ENCODE assay signal across 7 cellular contexts in genomic region chr14:34540181-34541059, GRCh38. TPM values are rescaled to one million over a fixed set of nuclear protein-coding genes. Genes with fewer than 3 reads are reported as not detected.
A peak's percentile ranks its signal among the peaks of the same experiment; 100 is the strongest.
DNase-seq lines count a peak whose midpoint lies in the region; ATAC-seq and TF ChIP-seq lines count a peak whose summit lies in the region.
"Not testable (repeated sequence)": the region's sequence is repeated elsewhere in the genome, so short reads cannot be mapped to it uniquely, and the experiment has no call there.

No MANE protein-coding gene starts in this region.

- H3K9me3 Mint-ChIP-seq in activated T-cell treated with anti-CD3 and anti-CD28 coated beads, Interleukin-2, amount 50 U/mL, for 24 hours; central memory CD8-positive, alpha-beta T cell; glutamatergic neuron (ENCODE audit: unreplicated experiment): not testable (repeated sequence)

- peak overlapping the region; percentile 80; the same call in 1 of the 2 replicates for H3K4me3 ChIP-seq in GM08714 (ENCODE audit: low read length)
- H3K4me3 ChIP-seq in OCI-LY3 (ENCODE audit: low read length), result peak overlapping the region; percentile 98
- peak overlapping the region; percentile 92 for H3K4me3 ChIP-seq in mononuclear cell (ENCODE audit: low read length)
- peak overlapping the region; percentile 74 to 98 (median 96) for H3K4me3 ChIP-seq in gastrocnemius medialis

- peak overlapping the region; percentile 100 for H3K4me3 Mint-ChIP-seq in activated T-cell treated with anti-CD3 and anti-CD28 coated beads, Interleukin-2, amount 50 U/mL, for 24 hours
- peak overlapping the region; percentile 96 for H3K4me3 Mint-ChIP-seq in central memory CD8-positive, alpha-beta T cell
- peak overlapping the region; percentile 100 for H3K4me3 Mint-ChIP-seq in glutamatergic neuron (ENCODE audit: unreplicated experiment)

- ATAC-seq in central memory CD8-positive, alpha-beta T cell (replicated peaks; ENCODE audit: extremely low read depth, poor library complexity, severe bottlenecking); gastrocnemius medialis: not testable (repeated sequence)

- H2AFZ ChIP-seq in OCI-LY3 (ENCODE audit: low read depth, low read length), result not testable (repeated sequence)

- peak overlapping the region; percentile 67 for H3K4me2 ChIP-seq in OCI-LY3 (ENCODE audit: low read length)

- H4K20me1 ChIP-seq in OCI-LY3 (ENCODE audit: insufficient read depth, low read length), result not testable (repeated sequence)

- peak overlapping the region; percentile 41 for H3K9ac ChIP-seq in OCI-LY3 (ENCODE audit: low read length)

- H3K9me3 ChIP-seq in OCI-LY3 (ENCODE audit: insufficient read depth, low read length); mononuclear cell (ENCODE audit: low read depth, low read length); gastrocnemius medialis: not testable (repeated sequence)

- H3K4me1 Mint-ChIP-seq in activated T-cell treated with anti-CD3 and anti-CD28 coated beads, Interleukin-2, amount 50 U/mL, for 24 hours (ENCODE audit: low read depth), result peaks cover 33% of the 10 kb centered on the region
- peaks cover 19% of the 10 kb centered on the region for H3K4me1 Mint-ChIP-seq in central memory CD8-positive, alpha-beta T cell
- not testable (repeated sequence) for H3K4me1 Mint-ChIP-seq in glutamatergic neuron (ENCODE audit: low read depth, unreplicated experiment)

- not testable (repeated sequence) for H3K27me3 Mint-ChIP-seq in activated T-cell treated with anti-CD3 and anti-CD28 coated beads, Interleukin-2, amount 50 U/mL, for 24 hours; central memory CD8-positive, alpha-beta T cell; glutamatergic neuron (ENCODE audit: unreplicated experiment)

- not testable (repeated sequence) for H3K4me1 ChIP-seq in OCI-LY3 (ENCODE audit: low read length)
- peaks cover 31% of the 10 kb centered on the region for H3K4me1 ChIP-seq in mononuclear cell (ENCODE audit: insufficient read depth, low read length)
- peaks cover 18 to 19% of the 10 kb centered on the region in 2 donors for H3K4me1 ChIP-seq in gastrocnemius medialis

- peaks cover 30% of the 10 kb centered on the region for H3K79me2 ChIP-seq in OCI-LY3 (ENCODE audit: low read length)

- not testable (repeated sequence) for TF ChIP-seq POLR2A in gastrocnemius medialis (IDR thresholded peaks at IDR 0.05)

- not testable (repeated sequence) for H3K27ac ChIP-seq in OCI-LY3 (ENCODE audit: low read length)
- peak overlapping the region; percentile 92 to 98 (median 97) for H3K27ac ChIP-seq in gastrocnemius medialis

- not testable (repeated sequence) for DNase-seq in activated T-cell treated with anti-CD3 and anti-CD28 coated beads, Interleukin-2, amount 50 U/mL, for 24 hours; central memory CD8-positive, alpha-beta T cell (ENCODE audit: low spot score in 2 of 2); glutamatergic neuron; gastrocnemius medialis

- peak overlapping the region; percentile 99 for H3K27ac Mint-ChIP-seq in activated T-cell treated with anti-CD3 and anti-CD28 coated beads, Interleukin-2, amount 50 U/mL, for 24 hours
- peak overlapping the region; percentile 99 for H3K27ac Mint-ChIP-seq in central memory CD8-positive, alpha-beta T cell (ENCODE audit: low read depth)
- H3K27ac Mint-ChIP-seq in glutamatergic neuron (ENCODE audit: unreplicated experiment), result peak overlapping the region; percentile 94

- not testable (repeated sequence) for H3K36me3 ChIP-seq in OCI-LY3 (replicated peaks; ENCODE audit: low read depth, low read length)
- peaks cover 0 to 20% of the 10 kb centered on the region in 2 donors for H3K36me3 ChIP-seq in gastrocnemius medialis

- H3K36me3 Mint-ChIP-seq in activated T-cell treated with anti-CD3 and anti-CD28 coated beads, Interleukin-2, amount 50 U/mL, for 24 hours (ENCODE audit: low read depth), result peaks cover 27% of the 10 kb centered on the region
- peaks cover 18% of the 10 kb centered on the region for H3K36me3 Mint-ChIP-seq in central memory CD8-positive, alpha-beta T cell (ENCODE audit: insufficient read depth)
- not testable (repeated sequence) for H3K36me3 Mint-ChIP-seq in glutamatergic neuron (ENCODE audit: unreplicated experiment)

- in situ Hi-C loops in gastrocnemius medialis (cut with MboI; ENCODE audit: low sequenced_read_pairs in 4 of 4), result not testable (repeated sequence)

- not testable (repeated sequence) for H3K27me3 ChIP-seq in OCI-LY3 (ENCODE audit: low read depth, low read length); mononuclear cell (ENCODE audit: insufficient read depth, low read length); gastrocnemius medialis

- intact Hi-C loops in gastrocnemius medialis (cut with DNase I; ENCODE audit: low total_unique reads), result not testable (repeated sequence)

- not testable (repeated sequence) for TF ChIP-seq CTCF in OCI-LY3 (IDR thresholded peaks at IDR 0.05; ENCODE audit: low read depth, low read length); glutamatergic neuron (IDR thresholded peaks at IDR 0.05; ENCODE audit: partially characterized antibody, unreplicated experiment); gastrocnemius medialis (IDR thresholded peaks at IDR 0.05 in 4 of 5, conservative IDR thresholded peaks at IDR 0.05 in 1 of 5)

RNA-seq across cellular contexts. Expression of gene EAPP, which starts 0.9 kb away (rescaled TPM):
- total RNA-seq in glutamatergic neuron (ENCODE audit: unreplicated experiment) (33.2 TPM), mononuclear cell (124 TPM), gastrocnemius medialis (10 to 100 TPM; 25.6 to 35.7 (median 28.0) TPM)
